1 cellular context compared by ENCODE assay signal in the genomic region with DNA sequence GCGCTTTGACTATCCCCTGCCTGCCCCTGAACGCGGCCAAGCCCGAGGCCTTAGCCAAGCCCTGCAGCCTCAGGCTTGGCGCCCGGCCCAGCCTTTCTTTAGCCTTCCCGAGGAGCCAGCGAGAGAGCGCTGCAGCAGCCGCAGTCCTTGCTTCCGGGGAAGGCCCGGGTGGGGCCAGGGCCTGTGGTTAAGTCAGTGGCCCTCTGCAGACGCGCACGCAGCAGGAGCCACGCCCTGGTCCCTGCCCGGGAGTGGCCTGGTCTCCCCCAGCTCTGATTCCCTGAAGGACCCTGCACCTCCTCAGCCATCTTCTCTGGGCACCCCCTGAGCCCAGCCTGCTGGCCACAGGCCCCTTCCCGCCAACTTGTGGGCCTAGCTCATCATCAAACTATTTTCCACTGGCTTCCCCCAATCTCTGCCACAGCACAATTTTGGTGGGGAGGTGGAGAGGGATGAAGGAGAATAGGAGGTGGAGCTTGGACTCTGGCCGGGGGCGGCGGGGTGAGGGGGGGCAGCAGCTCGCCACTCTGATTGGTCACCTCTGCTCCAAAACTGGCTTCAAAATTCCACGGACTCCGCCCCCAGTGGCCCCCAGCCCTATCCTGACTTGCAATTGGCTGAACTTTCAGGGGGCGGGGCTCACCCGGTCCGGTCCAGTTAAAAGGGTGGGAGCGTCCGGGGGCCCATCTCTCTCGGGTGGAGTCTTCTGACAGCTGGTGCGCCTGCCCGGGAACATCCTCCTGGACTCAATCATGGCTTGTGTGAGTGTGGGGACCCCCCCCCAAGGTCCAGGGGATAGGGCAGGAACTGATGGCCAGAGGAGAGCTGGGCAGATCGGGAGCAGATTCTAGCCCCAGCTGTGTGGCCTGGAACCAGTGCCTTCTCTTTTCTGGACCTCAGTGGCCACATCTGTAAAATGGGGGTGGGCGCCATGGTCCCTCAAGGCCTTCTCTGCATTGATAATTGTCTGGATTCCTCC.
TF ChIP-seq lines count a peak whose summit lies in the region.

A gene (plus strand): TSS at position 686 of the 979 bp plus-strand sequence. CDS start 67 bp downstream, at position 753.

TF ChIP-seq in K562, 482 proteins besides CTCF, POLR2A, EP300 and RAD21 (continued from another document and continues in another):
- TF ChIP-seq, protein P1, sequence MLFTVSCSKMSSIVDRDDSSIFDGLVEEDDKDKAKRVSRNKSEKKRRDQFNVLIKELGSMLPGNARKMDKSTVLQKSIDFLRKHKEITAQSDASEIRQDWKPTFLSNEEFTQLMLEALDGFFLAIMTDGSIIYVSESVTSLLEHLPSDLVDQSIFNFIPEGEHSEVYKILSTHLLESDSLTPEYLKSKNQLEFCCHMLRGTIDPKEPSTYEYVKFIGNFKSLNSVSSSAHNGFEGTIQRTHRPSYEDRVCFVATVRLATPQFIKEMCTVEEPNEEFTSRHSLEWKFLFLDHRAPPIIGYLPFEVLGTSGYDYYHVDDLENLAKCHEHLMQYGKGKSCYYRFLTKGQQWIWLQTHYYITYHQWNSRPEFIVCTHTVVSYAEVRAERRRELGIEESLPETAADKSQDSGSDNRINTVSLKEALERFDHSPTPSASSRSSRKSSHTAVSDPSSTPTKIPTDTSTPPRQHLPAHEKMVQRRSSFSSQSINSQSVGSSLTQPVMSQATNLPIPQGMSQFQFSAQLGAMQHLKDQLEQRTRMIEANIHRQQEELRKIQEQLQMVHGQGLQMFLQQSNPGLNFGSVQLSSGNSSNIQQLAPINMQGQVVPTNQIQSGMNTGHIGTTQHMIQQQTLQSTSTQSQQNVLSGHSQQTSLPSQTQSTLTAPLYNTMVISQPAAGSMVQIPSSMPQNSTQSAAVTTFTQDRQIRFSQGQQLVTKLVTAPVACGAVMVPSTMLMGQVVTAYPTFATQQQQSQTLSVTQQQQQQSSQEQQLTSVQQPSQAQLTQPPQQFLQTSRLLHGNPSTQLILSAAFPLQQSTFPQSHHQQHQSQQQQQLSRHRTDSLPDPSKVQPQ (CRISPR knock-in tag; IDR thresholded peaks at IDR 0.05; ENCODE audit: borderline replicate concordance), result no peak
- TF ChIP-seq TRIM28 (IDR thresholded peaks at IDR 0.05) (no peak), KLF16 (IDR thresholded peaks at IDR 0.05) (no peak), PCBP2 (IDR thresholded peaks at IDR 0.05; ENCODE audit: low read depth, low read length, poor library complexity, severe bottlenecking) (no peak), RB1 (IDR thresholded peaks at IDR 0.05; ENCODE audit: low read depth) (no peak; the same call in 1 of the 2 replicates), NR1H2 (CRISPR knock-in tag; IDR thresholded peaks at IDR 0.05) (no peak), PRMT5 (CRISPR knock-in tag; IDR thresholded peaks at IDR 0.05) (no peak), ZC3H8 (IDR thresholded peaks at IDR 0.05) (no peak), NFE2 (IDR thresholded peaks at IDR 0.05; ENCODE audit: low read depth) (no peak), SMAD1 (IDR thresholded peaks at IDR 0.05; ENCODE audit: low read depth, low read length, partially characterized antibody) (no peak)
- TF ChIP-seq, protein P2, sequence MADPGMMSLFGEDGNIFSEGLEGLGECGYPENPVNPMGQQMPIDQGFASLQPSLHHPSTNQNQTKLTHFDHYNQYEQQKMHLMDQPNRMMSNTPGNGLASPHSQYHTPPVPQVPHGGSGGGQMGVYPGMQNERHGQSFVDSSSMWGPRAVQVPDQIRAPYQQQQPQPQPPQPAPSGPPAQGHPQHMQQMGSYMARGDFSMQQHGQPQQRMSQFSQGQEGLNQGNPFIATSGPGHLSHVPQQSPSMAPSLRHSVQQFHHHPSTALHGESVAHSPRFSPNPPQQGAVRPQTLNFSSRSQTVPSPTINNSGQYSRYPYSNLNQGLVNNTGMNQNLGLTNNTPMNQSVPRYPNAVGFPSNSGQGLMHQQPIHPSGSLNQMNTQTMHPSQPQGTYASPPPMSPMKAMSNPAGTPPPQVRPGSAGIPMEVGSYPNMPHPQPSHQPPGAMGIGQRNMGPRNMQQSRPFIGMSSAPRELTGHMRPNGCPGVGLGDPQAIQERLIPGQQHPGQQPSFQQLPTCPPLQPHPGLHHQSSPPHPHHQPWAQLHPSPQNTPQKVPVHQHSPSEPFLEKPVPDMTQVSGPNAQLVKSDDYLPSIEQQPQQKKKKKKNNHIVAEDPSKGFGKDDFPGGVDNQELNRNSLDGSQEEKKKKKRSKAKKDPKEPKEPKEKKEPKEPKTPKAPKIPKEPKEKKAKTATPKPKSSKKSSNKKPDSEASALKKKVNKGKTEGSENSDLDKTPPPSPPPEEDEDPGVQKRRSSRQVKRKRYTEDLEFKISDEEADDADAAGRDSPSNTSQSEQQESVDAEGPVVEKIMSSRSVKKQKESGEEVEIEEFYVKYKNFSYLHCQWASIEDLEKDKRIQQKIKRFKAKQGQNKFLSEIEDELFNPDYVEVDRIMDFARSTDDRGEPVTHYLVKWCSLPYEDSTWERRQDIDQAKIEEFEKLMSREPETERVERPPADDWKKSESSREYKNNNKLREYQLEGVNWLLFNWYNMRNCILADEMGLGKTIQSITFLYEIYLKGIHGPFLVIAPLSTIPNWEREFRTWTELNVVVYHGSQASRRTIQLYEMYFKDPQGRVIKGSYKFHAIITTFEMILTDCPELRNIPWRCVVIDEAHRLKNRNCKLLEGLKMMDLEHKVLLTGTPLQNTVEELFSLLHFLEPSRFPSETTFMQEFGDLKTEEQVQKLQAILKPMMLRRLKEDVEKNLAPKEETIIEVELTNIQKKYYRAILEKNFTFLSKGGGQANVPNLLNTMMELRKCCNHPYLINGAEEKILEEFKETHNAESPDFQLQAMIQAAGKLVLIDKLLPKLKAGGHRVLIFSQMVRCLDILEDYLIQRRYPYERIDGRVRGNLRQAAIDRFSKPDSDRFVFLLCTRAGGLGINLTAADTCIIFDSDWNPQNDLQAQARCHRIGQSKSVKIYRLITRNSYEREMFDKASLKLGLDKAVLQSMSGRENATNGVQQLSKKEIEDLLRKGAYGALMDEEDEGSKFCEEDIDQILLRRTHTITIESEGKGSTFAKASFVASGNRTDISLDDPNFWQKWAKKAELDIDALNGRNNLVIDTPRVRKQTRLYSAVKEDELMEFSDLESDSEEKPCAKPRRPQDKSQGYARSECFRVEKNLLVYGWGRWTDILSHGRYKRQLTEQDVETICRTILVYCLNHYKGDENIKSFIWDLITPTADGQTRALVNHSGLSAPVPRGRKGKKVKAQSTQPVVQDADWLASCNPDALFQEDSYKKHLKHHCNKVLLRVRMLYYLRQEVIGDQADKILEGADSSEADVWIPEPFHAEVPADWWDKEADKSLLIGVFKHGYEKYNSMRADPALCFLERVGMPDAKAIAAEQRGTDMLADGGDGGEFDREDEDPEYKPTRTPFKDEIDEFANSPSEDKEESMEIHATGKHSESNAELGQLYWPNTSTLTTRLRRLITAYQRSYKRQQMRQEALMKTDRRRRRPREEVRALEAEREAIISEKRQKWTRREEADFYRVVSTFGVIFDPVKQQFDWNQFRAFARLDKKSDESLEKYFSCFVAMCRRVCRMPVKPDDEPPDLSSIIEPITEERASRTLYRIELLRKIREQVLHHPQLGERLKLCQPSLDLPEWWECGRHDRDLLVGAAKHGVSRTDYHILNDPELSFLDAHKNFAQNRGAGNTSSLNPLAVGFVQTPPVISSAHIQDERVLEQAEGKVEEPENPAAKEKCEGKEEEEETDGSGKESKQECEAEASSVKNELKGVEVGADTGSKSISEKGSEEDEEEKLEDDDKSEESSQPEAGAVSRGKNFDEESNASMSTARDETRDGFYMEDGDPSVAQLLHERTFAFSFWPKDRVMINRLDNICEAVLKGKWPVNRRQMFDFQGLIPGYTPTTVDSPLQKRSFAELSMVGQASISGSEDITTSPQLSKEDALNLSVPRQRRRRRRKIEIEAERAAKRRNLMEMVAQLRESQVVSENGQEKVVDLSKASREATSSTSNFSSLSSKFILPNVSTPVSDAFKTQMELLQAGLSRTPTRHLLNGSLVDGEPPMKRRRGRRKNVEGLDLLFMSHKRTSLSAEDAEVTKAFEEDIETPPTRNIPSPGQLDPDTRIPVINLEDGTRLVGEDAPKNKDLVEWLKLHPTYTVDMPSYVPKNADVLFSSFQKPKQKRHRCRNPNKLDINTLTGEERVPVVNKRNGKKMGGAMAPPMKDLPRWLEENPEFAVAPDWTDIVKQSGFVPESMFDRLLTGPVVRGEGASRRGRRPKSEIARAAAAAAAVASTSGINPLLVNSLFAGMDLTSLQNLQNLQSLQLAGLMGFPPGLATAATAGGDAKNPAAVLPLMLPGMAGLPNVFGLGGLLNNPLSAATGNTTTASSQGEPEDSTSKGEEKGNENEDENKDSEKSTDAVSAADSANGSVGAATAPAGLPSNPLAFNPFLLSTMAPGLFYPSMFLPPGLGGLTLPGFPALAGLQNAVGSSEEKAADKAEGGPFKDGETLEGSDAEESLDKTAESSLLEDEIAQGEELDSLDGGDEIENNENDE (IDR thresholded peaks at IDR 0.05; ENCODE audit: low read depth, low read length), result no peak
- TF ChIP-seq, protein P3, sequence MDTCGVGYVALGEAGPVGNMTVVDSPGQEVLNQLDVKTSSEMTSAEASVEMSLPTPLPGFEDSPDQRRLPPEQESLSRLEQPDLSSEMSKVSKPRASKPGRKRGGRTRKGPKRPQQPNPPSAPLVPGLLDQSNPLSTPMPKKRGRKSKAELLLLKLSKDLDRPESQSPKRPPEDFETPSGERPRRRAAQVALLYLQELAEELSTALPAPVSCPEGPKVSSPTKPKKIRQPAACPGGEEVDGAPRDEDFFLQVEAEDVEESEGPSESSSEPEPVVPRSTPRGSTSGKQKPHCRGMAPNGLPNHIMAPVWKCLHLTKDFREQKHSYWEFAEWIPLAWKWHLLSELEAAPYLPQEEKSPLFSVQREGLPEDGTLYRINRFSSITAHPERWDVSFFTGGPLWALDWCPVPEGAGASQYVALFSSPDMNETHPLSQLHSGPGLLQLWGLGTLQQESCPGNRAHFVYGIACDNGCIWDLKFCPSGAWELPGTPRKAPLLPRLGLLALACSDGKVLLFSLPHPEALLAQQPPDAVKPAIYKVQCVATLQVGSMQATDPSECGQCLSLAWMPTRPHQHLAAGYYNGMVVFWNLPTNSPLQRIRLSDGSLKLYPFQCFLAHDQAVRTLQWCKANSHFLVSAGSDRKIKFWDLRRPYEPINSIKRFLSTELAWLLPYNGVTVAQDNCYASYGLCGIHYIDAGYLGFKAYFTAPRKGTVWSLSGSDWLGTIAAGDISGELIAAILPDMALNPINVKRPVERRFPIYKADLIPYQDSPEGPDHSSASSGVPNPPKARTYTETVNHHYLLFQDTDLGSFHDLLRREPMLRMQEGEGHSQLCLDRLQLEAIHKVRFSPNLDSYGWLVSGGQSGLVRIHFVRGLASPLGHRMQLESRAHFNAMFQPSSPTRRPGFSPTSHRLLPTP (IDR thresholded peaks at IDR 0.05; ENCODE audit: borderline replicate concordance, extremely low read depth, insufficient read length), result no peak
- TF ChIP-seq, protein P4, sequence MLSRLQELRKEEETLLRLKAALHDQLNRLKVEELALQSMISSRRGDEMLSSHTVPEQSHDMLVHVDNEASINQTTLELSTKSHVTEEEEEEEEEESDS (CRISPR knock-in tag; IDR thresholded peaks at IDR 0.05), result no peak
- TF ChIP-seq, protein P5, sequence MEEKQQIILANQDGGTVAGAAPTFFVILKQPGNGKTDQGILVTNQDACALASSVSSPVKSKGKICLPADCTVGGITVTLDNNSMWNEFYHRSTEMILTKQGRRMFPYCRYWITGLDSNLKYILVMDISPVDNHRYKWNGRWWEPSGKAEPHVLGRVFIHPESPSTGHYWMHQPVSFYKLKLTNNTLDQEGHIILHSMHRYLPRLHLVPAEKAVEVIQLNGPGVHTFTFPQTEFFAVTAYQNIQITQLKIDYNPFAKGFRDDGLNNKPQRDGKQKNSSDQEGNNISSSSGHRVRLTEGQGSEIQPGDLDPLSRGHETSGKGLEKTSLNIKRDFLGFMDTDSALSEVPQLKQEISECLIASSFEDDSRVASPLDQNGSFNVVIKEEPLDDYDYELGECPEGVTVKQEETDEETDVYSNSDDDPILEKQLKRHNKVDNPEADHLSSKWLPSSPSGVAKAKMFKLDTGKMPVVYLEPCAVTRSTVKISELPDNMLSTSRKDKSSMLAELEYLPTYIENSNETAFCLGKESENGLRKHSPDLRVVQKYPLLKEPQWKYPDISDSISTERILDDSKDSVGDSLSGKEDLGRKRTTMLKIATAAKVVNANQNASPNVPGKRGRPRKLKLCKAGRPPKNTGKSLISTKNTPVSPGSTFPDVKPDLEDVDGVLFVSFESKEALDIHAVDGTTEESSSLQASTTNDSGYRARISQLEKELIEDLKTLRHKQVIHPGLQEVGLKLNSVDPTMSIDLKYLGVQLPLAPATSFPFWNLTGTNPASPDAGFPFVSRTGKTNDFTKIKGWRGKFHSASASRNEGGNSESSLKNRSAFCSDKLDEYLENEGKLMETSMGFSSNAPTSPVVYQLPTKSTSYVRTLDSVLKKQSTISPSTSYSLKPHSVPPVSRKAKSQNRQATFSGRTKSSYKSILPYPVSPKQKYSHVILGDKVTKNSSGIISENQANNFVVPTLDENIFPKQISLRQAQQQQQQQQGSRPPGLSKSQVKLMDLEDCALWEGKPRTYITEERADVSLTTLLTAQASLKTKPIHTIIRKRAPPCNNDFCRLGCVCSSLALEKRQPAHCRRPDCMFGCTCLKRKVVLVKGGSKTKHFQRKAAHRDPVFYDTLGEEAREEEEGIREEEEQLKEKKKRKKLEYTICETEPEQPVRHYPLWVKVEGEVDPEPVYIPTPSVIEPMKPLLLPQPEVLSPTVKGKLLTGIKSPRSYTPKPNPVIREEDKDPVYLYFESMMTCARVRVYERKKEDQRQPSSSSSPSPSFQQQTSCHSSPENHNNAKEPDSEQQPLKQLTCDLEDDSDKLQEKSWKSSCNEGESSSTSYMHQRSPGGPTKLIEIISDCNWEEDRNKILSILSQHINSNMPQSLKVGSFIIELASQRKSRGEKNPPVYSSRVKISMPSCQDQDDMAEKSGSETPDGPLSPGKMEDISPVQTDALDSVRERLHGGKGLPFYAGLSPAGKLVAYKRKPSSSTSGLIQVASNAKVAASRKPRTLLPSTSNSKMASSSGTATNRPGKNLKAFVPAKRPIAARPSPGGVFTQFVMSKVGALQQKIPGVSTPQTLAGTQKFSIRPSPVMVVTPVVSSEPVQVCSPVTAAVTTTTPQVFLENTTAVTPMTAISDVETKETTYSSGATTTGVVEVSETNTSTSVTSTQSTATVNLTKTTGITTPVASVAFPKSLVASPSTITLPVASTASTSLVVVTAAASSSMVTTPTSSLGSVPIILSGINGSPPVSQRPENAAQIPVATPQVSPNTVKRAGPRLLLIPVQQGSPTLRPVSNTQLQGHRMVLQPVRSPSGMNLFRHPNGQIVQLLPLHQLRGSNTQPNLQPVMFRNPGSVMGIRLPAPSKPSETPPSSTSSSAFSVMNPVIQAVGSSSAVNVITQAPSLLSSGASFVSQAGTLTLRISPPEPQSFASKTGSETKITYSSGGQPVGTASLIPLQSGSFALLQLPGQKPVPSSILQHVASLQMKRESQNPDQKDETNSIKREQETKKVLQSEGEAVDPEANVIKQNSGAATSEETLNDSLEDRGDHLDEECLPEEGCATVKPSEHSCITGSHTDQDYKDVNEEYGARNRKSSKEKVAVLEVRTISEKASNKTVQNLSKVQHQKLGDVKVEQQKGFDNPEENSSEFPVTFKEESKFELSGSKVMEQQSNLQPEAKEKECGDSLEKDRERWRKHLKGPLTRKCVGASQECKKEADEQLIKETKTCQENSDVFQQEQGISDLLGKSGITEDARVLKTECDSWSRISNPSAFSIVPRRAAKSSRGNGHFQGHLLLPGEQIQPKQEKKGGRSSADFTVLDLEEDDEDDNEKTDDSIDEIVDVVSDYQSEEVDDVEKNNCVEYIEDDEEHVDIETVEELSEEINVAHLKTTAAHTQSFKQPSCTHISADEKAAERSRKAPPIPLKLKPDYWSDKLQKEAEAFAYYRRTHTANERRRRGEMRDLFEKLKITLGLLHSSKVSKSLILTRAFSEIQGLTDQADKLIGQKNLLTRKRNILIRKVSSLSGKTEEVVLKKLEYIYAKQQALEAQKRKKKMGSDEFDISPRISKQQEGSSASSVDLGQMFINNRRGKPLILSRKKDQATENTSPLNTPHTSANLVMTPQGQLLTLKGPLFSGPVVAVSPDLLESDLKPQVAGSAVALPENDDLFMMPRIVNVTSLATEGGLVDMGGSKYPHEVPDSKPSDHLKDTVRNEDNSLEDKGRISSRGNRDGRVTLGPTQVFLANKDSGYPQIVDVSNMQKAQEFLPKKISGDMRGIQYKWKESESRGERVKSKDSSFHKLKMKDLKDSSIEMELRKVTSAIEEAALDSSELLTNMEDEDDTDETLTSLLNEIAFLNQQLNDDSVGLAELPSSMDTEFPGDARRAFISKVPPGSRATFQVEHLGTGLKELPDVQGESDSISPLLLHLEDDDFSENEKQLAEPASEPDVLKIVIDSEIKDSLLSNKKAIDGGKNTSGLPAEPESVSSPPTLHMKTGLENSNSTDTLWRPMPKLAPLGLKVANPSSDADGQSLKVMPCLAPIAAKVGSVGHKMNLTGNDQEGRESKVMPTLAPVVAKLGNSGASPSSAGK (IDR thresholded peaks at IDR 0.05), result no peak
